27 cellular contexts compared by ENCODE assay signal in genomic region chr3:136437006-136437405, GRCh38.
"Had no signal": no experiment of that assay in that cellular context is flagged by ENCODE, and none has a peak within 500 bp of the region (broad histone marks: within the 10 kb centered on the region; RNA-seq: fewer than 3 reads in every experiment).

No MANE protein-coding gene starts in this region.

- ATAC-seq: activated CD4-positive, alpha-beta T cell treated with anti-CD3 and anti-CD28 coated beads for 36 hours; activated naive CD4-positive, alpha-beta T cell treated with anti-CD3 and anti-CD28 coated beads, Interleukin-2, amount 50 U/mL, for 72 hours; effector memory CD8-positive, alpha-beta T cell; esophagus mucosa had no signal

- H3K27ac ChIP-seq: ascending aorta, breast epithelium, coronary artery, dorsolateral prefrontal cortex, epithelial cell of prostate had no signal

- H3K4me1 ChIP-seq: ascending aorta, breast epithelium had no signal

- DNase-seq: activated CD4-positive, alpha-beta memory T cell treated with anti-CD3 and anti-CD28 coated beads, Interleukin-2, amount 10 ng/mL, durations not matched to agents 7 days and 5 days; activated CD4-positive, alpha-beta T cell treated with anti-CD3 and anti-CD28 coated beads for 36 hours; activated CD4-positive, alpha-beta T cell treated with anti-CD3 and anti-CD28 coated beads, Interleukin-2, amount 10 ng/mL, durations not matched to agents 24 days and 14 days; activated CD4-positive, alpha-beta T cell treated with anti-CD3 and anti-CD28 coated beads, Interleukin-2, amount 50 U/mL, for 4 hours; activated CD4-positive, CD25-positive, alpha-beta regulatory T cell; activated CD4-positive, CD25-positive, alpha-beta regulatory T cell treated with anti-CD3 and anti-CD28 coated beads, Interleukin-2, amount 50 U/mL, for 72 hours; activated gamma-delta T cell; activated naive CD4-positive, alpha-beta T cell; activated naive CD4-positive, alpha-beta T cell treated with anti-CD3 and anti-CD28 coated beads, Interleukin-2, amount 10 ng/mL, durations not matched to agents 7 days and 5 days; activated naive CD8-positive, alpha-beta T cell treated with anti-CD3 and anti-CD28 coated beads, Interleukin-2, amount 10 ng/mL, durations not matched to agents 7 days and 5 days; activated T-cell treated with anti-CD3 and anti-CD28 coated beads, Interleukin-2, amount 50 U/mL, for 48 hours; dorsolateral prefrontal cortex; effector CD4-positive, alpha-beta T cell; effector memory CD8-positive, alpha-beta T cell; foreskin fibroblast; head of caudate nucleus; T-helper 1 cell; T-helper 2 cell had no signal

- H3K27ac Mint-ChIP-seq: activated CD4-positive, alpha-beta memory T cell treated with anti-CD3 and anti-CD28 coated beads, Interleukin-2, amount 10 ng/mL, durations not matched to agents 7 days and 5 days; activated CD4-positive, alpha-beta T cell treated with anti-CD3 and anti-CD28 coated beads for 36 hours; activated CD4-positive, alpha-beta T cell treated with anti-CD3 and anti-CD28 coated beads, Interleukin-2, amount 10 ng/mL, durations not matched to agents 24 days and 14 days; activated naive CD4-positive, alpha-beta T cell treated with anti-CD3 and anti-CD28 coated beads, Interleukin-2, amount 10 ng/mL, durations not matched to agents 7 days and 5 days; activated naive CD4-positive, alpha-beta T cell treated with anti-CD3 and anti-CD28 coated beads, Interleukin-2, amount 50 U/mL, for 72 hours; activated naive CD8-positive, alpha-beta T cell treated with anti-CD3 and anti-CD28 coated beads, Interleukin-2, amount 10 ng/mL, durations not matched to agents 7 days and 5 days; brain; dendritic cell treated with granulocyte-macrophage colony-stimulating factor and Interleukin-4, amounts not matched to agents 40 ng/mL and 50 ng/mL, for 4 days had no signal

- H3K27me3 ChIP-seq: ascending aorta, breast epithelium, dorsolateral prefrontal cortex had no signal

- H3K36me3 ChIP-seq: breast epithelium had no signal

- H3K27me3 Mint-ChIP-seq: activated CD4-positive, alpha-beta memory T cell treated with anti-CD3 and anti-CD28 coated beads, Interleukin-2, amount 10 ng/mL, durations not matched to agents 7 days and 5 days; activated CD4-positive, alpha-beta T cell treated with anti-CD3 and anti-CD28 coated beads for 36 hours; activated CD4-positive, alpha-beta T cell treated with anti-CD3 and anti-CD28 coated beads, Interleukin-2, amount 10 ng/mL, durations not matched to agents 24 days and 14 days; activated naive CD4-positive, alpha-beta T cell treated with anti-CD3 and anti-CD28 coated beads, Interleukin-2, amount 10 ng/mL, durations not matched to agents 7 days and 5 days; activated naive CD8-positive, alpha-beta T cell treated with anti-CD3 and anti-CD28 coated beads, Interleukin-2, amount 10 ng/mL, durations not matched to agents 7 days and 5 days; brain; central memory CD8-positive, alpha-beta T cell; dendritic cell treated with granulocyte-macrophage colony-stimulating factor and Interleukin-4, amounts not matched to agents 40 ng/mL and 50 ng/mL, for 4 days; effector memory CD8-positive, alpha-beta T cell had no signal

- H3K4me1 Mint-ChIP-seq: activated CD4-positive, alpha-beta memory T cell treated with anti-CD3 and anti-CD28 coated beads, Interleukin-2, amount 10 ng/mL, durations not matched to agents 7 days and 5 days; activated CD4-positive, alpha-beta T cell treated with anti-CD3 and anti-CD28 coated beads for 36 hours; activated CD4-positive, alpha-beta T cell treated with anti-CD3 and anti-CD28 coated beads, Interleukin-2, amount 10 ng/mL, durations not matched to agents 24 days and 14 days; activated naive CD4-positive, alpha-beta T cell treated with anti-CD3 and anti-CD28 coated beads, Interleukin-2, amount 10 ng/mL, durations not matched to agents 7 days and 5 days; activated naive CD8-positive, alpha-beta T cell treated with anti-CD3 and anti-CD28 coated beads, Interleukin-2, amount 10 ng/mL, durations not matched to agents 7 days and 5 days; brain; central memory CD8-positive, alpha-beta T cell had no signal

- H3K4me3 ChIP-seq: ascending aorta, breast epithelium, coronary artery, dorsolateral prefrontal cortex had no signal

- H3K4me3 Mint-ChIP-seq: activated CD4-positive, alpha-beta memory T cell treated with anti-CD3 and anti-CD28 coated beads, Interleukin-2, amount 10 ng/mL, durations not matched to agents 7 days and 5 days; activated CD4-positive, alpha-beta T cell treated with anti-CD3 and anti-CD28 coated beads for 36 hours; activated CD4-positive, alpha-beta T cell treated with anti-CD3 and anti-CD28 coated beads, Interleukin-2, amount 10 ng/mL, durations not matched to agents 24 days and 14 days; activated naive CD4-positive, alpha-beta T cell treated with anti-CD3 and anti-CD28 coated beads, Interleukin-2, amount 10 ng/mL, durations not matched to agents 7 days and 5 days; activated naive CD8-positive, alpha-beta T cell treated with anti-CD3 and anti-CD28 coated beads, Interleukin-2, amount 10 ng/mL, durations not matched to agents 7 days and 5 days; brain; central memory CD8-positive, alpha-beta T cell; dendritic cell treated with granulocyte-macrophage colony-stimulating factor and Interleukin-4, amounts not matched to agents 40 ng/mL and 50 ng/mL, for 4 days; effector memory CD8-positive, alpha-beta T cell had no signal

- H3K9me3 ChIP-seq: ascending aorta, breast epithelium had no signal
